24 cellular contexts compared by ENCODE assay signal in the genomic region with DNA sequence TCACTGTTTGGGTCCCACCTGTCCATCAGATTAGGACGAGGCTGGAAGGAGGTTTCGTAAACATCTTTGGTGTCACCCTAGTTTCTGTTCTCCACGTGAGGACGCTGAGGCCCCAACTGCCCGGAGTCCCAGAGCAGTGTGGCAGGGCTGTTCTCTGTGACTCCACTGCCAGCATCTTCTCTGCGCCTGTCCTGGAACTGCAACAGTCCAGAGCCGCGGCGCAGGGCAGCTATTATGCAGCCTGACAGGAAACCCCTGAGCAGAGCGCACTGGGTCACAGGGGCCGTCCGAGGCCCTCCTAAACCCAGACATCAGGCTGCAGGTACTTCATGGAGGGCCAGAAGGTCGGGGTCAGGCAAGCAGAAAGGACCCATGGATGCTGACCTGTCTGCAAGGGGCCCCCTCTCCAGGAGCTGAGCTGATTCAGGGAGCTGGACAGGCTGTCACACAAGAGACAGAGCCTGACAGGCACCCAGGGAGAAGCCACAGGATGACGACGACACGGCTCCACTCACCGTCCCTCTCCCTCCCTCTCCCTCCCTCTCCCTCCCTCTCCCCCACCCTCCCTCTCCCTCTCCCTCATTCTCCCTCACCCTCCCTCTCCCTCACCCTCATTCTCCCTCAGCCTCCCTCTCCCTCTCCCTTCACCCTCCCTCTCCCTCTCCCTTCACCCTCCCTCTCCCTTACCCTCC. TPM values are rescaled to one million over a fixed set of nuclear protein-coding genes. Genes with fewer than 3 reads are reported as not detected.
DNase-seq lines count a peak whose midpoint lies in the region; ATAC-seq and TF ChIP-seq lines count a peak whose summit lies in the region.
"Had no signal": no experiment of that assay in that cellular context is flagged by ENCODE, and none has a peak within 500 bp of the region (broad histone marks: within the 10 kb centered on the region; RNA-seq: fewer than 3 reads in every experiment).

No MANE protein-coding gene starts in this region.

- no peak overlapping the region for H3K4me3 Mint-ChIP-seq in activated naive CD8-positive, alpha-beta T cell treated with anti-CD3 and anti-CD28 coated beads, Interleukin-2, amount 50 U/mL, for 24 hours
- H3K4me3 Mint-ChIP-seq: CD8-positive, alpha-beta memory T cell had no signal

- H2AFZ ChIP-seq in neuronal stem cell (ENCODE audit: low read length) = no peak overlapping the region
- H2AFZ ChIP-seq: GM23248 had no signal

- intact Hi-C loops in right cardiac atrium (cut with DNase I) = no loop called here
- intact Hi-C loops in left ventricle myocardium inferior (cut with micrococcal nuclease) = no loop called here

- CTCF ChIA-PET in HEK293 (lab: Yijun Ruan, JAX) = no interaction called here

- H3K27me3 Mint-ChIP-seq in activated naive CD8-positive, alpha-beta T cell treated with anti-CD3 and anti-CD28 coated beads, Interleukin-2, amount 50 U/mL, for 24 hours = no peaks in the 10 kb centered on the region
- H3K27me3 Mint-ChIP-seq: CD8-positive, alpha-beta memory T cell had no signal

- H2BK120ac ChIP-seq in neuronal stem cell (ENCODE audit: low read depth, low read length) = no peak overlapping the region

- peak overlapping the region; percentile 73 for H2BK12ac ChIP-seq in neuronal stem cell (ENCODE audit: low read length)

- TF ChIP-seq CTCF in left ventricle myocardium inferior (IDR thresholded peaks at IDR 0.05; ENCODE audit: borderline replicate concordance) (no peak), HEK293 (tag by site-specific recombination; IDR thresholded peaks at IDR 0.05) (no peak), tibial nerve (IDR thresholded peaks at IDR 0.05) (no peak)

- H2BK15ac ChIP-seq in neuronal stem cell (ENCODE audit: low read length) = no peak overlapping the region

- no peaks in the 10 kb centered on the region for H3K9me3 Mint-ChIP-seq in activated naive CD8-positive, alpha-beta T cell treated with anti-CD3 and anti-CD28 coated beads, Interleukin-2, amount 50 U/mL, for 24 hours
- H3K9me3 Mint-ChIP-seq: CD8-positive, alpha-beta memory T cell had no signal

- no peaks in the 10 kb centered on the region for H3K4me1 Mint-ChIP-seq in activated naive CD8-positive, alpha-beta T cell treated with anti-CD3 and anti-CD28 coated beads, Interleukin-2, amount 50 U/mL, for 24 hours
- H3K4me1 Mint-ChIP-seq: CD8-positive, alpha-beta memory T cell had no signal

- H3K9ac ChIP-seq in neuronal stem cell (ENCODE audit: low read depth, low read length, poor library complexity) = no peak overlapping the region
- H3K9ac ChIP-seq: BLaER1, GM23248, KMS-11 had no signal

- no peak overlapping the region for H3K27ac Mint-ChIP-seq in activated naive CD8-positive, alpha-beta T cell treated with anti-CD3 and anti-CD28 coated beads, Interleukin-2, amount 50 U/mL, for 24 hours

- no peaks in the 10 kb centered on the region for H3K79me1 ChIP-seq in neuronal stem cell (ENCODE audit: low read depth, low read length)

- no peaks in the 10 kb centered on the region for H3K9me3 ChIP-seq in right cardiac atrium (ENCODE audit: control insufficient read depth, low read length)
- peaks cover 3% of the 10 kb centered on the region for H3K9me3 ChIP-seq in left ventricle myocardium inferior (replicated peaks)
- H3K9me3 ChIP-seq in HEK293 (ENCODE audit: control insufficient read depth, insufficient read depth, low read depth, low read length) = no peaks in the 10 kb centered on the region
- no peaks in the 10 kb centered on the region for H3K9me3 ChIP-seq in neuronal stem cell (replicated peaks in 1 of 2; ENCODE audit: control insufficient read depth in 2 of 2, insufficient read depth in 1 of 2, low read depth in 1 of 2, low read length in 2 of 2)
- no peaks in the 10 kb centered on the region for H3K9me3 ChIP-seq in tibial nerve
- H3K9me3 ChIP-seq: Peyer's patch, SJCRH30 had no signal

- H3K14ac ChIP-seq in neuronal stem cell (ENCODE audit: low read length) = no peak overlapping the region

- H3K4me2 ChIP-seq in neuronal stem cell (ENCODE audit: insufficient read depth, low read length, poor library complexity, severe bottlenecking) = no peak overlapping the region
- H3K4me2 ChIP-seq: BLaER1, KMS-11 had no signal

- TF ChIP-seq EP300 in tibial nerve (IDR thresholded peaks at IDR 0.05) = no peak

- H3K27ac ChIP-seq in right cardiac atrium (ENCODE audit: low read length) (no peak overlapping the region), left ventricle myocardium inferior (replicated peaks) (no peak overlapping the region), HEK293 (ENCODE audit: extremely low read depth, low read depth, low read length) (no peak overlapping the region), neuronal stem cell (replicated peaks; ENCODE audit: low read length) (no peak overlapping the region), tibial nerve (no peak overlapping the region)
- H3K27ac ChIP-seq: BLaER1, GM23248, KMS-11, Peyer's patch, SJCRH30 had no signal

- H3K36me3 ChIP-seq in left ventricle myocardium inferior (no peaks in the 10 kb centered on the region), HEK293 (ENCODE audit: control insufficient read depth in 2 of 2, insufficient read depth in 1 of 2, low read length in 2 of 2) (no peaks in the 10 kb centered on the region), neuronal stem cell (replicated peaks in 1 of 2; ENCODE audit: control insufficient read depth in 2 of 2, insufficient read depth in 2 of 2, low read length in 2 of 2) (no peaks in the 10 kb centered on the region), tibial nerve (no peaks in the 10 kb centered on the region)
- H3K36me3 ChIP-seq: Peyer's patch, SJCRH30 had no signal

- H3K27me3 ChIP-seq in right cardiac atrium (ENCODE audit: control insufficient read depth, insufficient read depth) (no peaks in the 10 kb centered on the region), left ventricle myocardium inferior (ENCODE audit: low read depth) (peaks cover 73% of the 10 kb centered on the region), neuronal stem cell (ENCODE audit: control insufficient read depth in 3 of 3, insufficient read depth in 3 of 3, low read depth in 1 of 3, low read length in 3 of 3) (no peaks in the 10 kb centered on the region), tibial nerve (no peaks in the 10 kb centered on the region)
- H3K27me3 ChIP-seq: BLaER1, Peyer's patch, SJCRH30 had no signal

- peak overlapping the region; percentile 11 for H3K23ac ChIP-seq in neuronal stem cell (ENCODE audit: low read depth, low read length, poor library complexity)

- H3K4me1 ChIP-seq in right cardiac atrium (ENCODE audit: control insufficient read depth, insufficient read depth, low read length) (no peaks in the 10 kb centered on the region), left ventricle myocardium inferior (peaks cover 5% of the 10 kb centered on the region), HEK293 (ENCODE audit: control insufficient read depth, insufficient read depth, low read length) (no peaks in the 10 kb centered on the region), neuronal stem cell (ENCODE audit: control insufficient read depth in 2 of 2, insufficient read depth in 1 of 2, low read depth in 1 of 2, low read length in 2 of 2) (no peaks in the 10 kb centered on the region), tibial nerve (peaks cover 0 to 10% (median 0%) of the 10 kb centered on the region in 4 donors)
- H3K4me1 ChIP-seq: Peyer's patch, SJCRH30 had no signal

- H3K36me3 Mint-ChIP-seq in activated naive CD8-positive, alpha-beta T cell treated with anti-CD3 and anti-CD28 coated beads, Interleukin-2, amount 50 U/mL, for 24 hours (ENCODE audit: low read depth) = no peaks in the 10 kb centered on the region
- H3K36me3 Mint-ChIP-seq: CD8-positive, alpha-beta memory T cell had no signal

- POLR2A ChIA-PET in HEK293 (lab: Yijun Ruan, JAX) = no interaction called here

- H2BK5ac ChIP-seq in neuronal stem cell (ENCODE audit: low read length) = no peak overlapping the region

- no peak for TF ChIP-seq POLR2A in tibial nerve (IDR thresholded peaks at IDR 0.05)

- H2AK5ac ChIP-seq in neuronal stem cell (ENCODE audit: low read depth, low read length) = peak overlapping the region; percentile 1

- no peak overlapping the region for H4K8ac ChIP-seq in neuronal stem cell (ENCODE audit: low read depth, low read length)

- WGBS in right cardiac atrium = 63% methylated on average over 17 of the region's 17 CpGs
- WGBS in neuronal stem cell (ENCODE audit: extremely low coverage in 2 of 2, insufficient read length in 2 of 2, insufficient replicate concordance in 1 of 2), 2 donors = no CpG with 5 or more reads among the region's 17 CpGs
- 62 to 68% methylated on average over 13 to 16 of the region's 17 CpGs for WGBS in tibial nerve, 2 donors

- DNase-seq in right cardiac atrium = peak in 2 of 3 donors; percentile 34 to 38
- DNase-seq in left ventricle myocardium inferior = no peak
- no peak for DNase-seq in activated naive CD8-positive, alpha-beta T cell treated with anti-CD3 and anti-CD28 coated beads, Interleukin-2, amount 50 U/mL, for 24 hours
- no peak for DNase-seq in neuronal stem cell (ENCODE audit: low spot score)
- DNase-seq in activated naive CD4-positive, alpha-beta T cell (lab: John Stamatoyannopoulos, UW) = no peak
- no peak for DNase-seq in tibial nerve (ENCODE audit: low spot score in 2 of 2)
- DNase-seq: ACHN; CD8-positive, alpha-beta memory T cell; GM23248; HCEC 1CT; NCI-H1048; NCI-H1417 treated with DMSO at 0.1 percent for 48 hours; NCI-H187; NCI-H2107; NCI-H510A treated with DMSO at 0.1 percent for 48 hours; NCI-H748 treated with DMSO at 0.1 percent for 48 hours; Peyer's patch; SJCRH30 had no signal

- H3K4me3 ChIP-seq in right cardiac atrium (ENCODE audit: low read length) = no peak overlapping the region
- H3K4me3 ChIP-seq in left ventricle myocardium inferior = no peak overlapping the region
- H3K4me3 ChIP-seq in HEK293 (ENCODE audit: low read depth, low read length) = no peak overlapping the region
- H3K4me3 ChIP-seq in neuronal stem cell (ENCODE audit: low read length in 2 of 2) = no peak overlapping the region
- H3K4me3 ChIP-seq in tibial nerve = no peak overlapping the region
- H3K4me3 ChIP-seq: BLaER1, GM23248, Peyer's patch, SJCRH30 had no signal

- ATAC-seq in right cardiac atrium = no peak
- ATAC-seq in activated naive CD8-positive, alpha-beta T cell treated with anti-CD3 and anti-CD28 coated beads, Interleukin-2, amount 50 U/mL, for 24 hours = peak; percentile 16
- ATAC-seq in esophagus mucosa = no peak

- no peak overlapping the region for H4K91ac ChIP-seq in neuronal stem cell (ENCODE audit: low read depth, low read length, poor library complexity)

- peak overlapping the region; percentile 37 for H3K4ac ChIP-seq in neuronal stem cell (ENCODE audit: low read length)

- peak overlapping the region; percentile 71 for H3K18ac ChIP-seq in neuronal stem cell (ENCODE audit: low read length)

RNA-seq across cellular contexts. Expression of a gene that starts 31.7 kb away (rescaled TPM):
- total RNA-seq in right cardiac atrium (under 1 TPM in 2 of 4 donors, not detected in 2; 0.09 to 0.14 TPM), left ventricle myocardium inferior (not detected), esophagus mucosa (not detected), tibial nerve (1 to 10 TPM in 1 of 4 donors, under 1 TPM in 2, not detected in 1; under 0.01 to 1.2 (median 0.22) TPM)
- 0.05 TPM for polyA plus RNA-seq in right cardiac atrium
- polyA plus RNA-seq in neuronal stem cell (2013, experiment 1 of 2) = not detected
- not detected for polyA plus RNA-seq in neuronal stem cell (2013, experiment 2 of 2)
- total RNA-seq: CD8-positive, alpha-beta memory T cell; Daoy; GM23248; HT1080; Peyer's patch had no signal
- polyA plus RNA-seq: CD8-positive, alpha-beta memory T cell; GM23248 had no signal

RNA-seq across cellular contexts. Expression of a gene that starts 58.7 kb away (rescaled TPM):
- total RNA-seq in right cardiac atrium (1 to 10 TPM; 1.2 to 5.4 (median 1.4) TPM), left ventricle myocardium inferior (not detected), esophagus mucosa (not detected), tibial nerve (1 to 10 TPM in 2 of 4 donors, under 1 TPM in 1, not detected in 1; 0.90 to 2.2 (median 1.0) TPM)
- polyA plus RNA-seq in right cardiac atrium = 2.0 TPM
- polyA plus RNA-seq in neuronal stem cell (2013, experiment 1 of 2) = 0.18 TPM
- 0.12 TPM for polyA plus RNA-seq in neuronal stem cell (2013, experiment 2 of 2)
- total RNA-seq: CD8-positive, alpha-beta memory T cell; Daoy; GM23248; HT1080; Peyer's patch had no signal
- polyA plus RNA-seq: CD8-positive, alpha-beta memory T cell; GM23248 had no signal

Comparison
In these comparisons a context has a peak if more than half of its experiments do, and no peak if none do; other contexts are left out.
1. DNase-seq: peak in right cardiac atrium (2 of 3); none in left ventricle myocardium inferior (single experiment), activated naive CD8-positive, alpha-beta T cell treated with anti-CD3 and anti-CD28 coated beads, Interleukin-2, amount 50 U/mL, for 24 hours (single experiment), neuronal stem cell (single experiment), activated naive CD4-positive, alpha-beta T cell (0 of 4) and tibial nerve (0 of 2).